In genomic region chr16:58128721-58129096, GRCh38 we compare ENCODE assay signal across 8 cellular contexts. TPM values are rescaled to one million over a fixed set of nuclear protein-coding genes. Genes with fewer than 3 reads are reported as not detected.
DNase-seq lines count a peak whose midpoint lies in the region; ATAC-seq and TF ChIP-seq lines count a peak whose summit lies in the region.

No MANE protein-coding gene starts in this region.

- peak overlapping the region; percentile 94 for H3K9ac ChIP-seq in MM.1S (ENCODE audit: low read length)

- H3K4me1 Mint-ChIP-seq in CD4-positive, alpha-beta memory T cell: peaks cover 42 to 57% (median 48%) of the 10 kb centered on the region in 4 donors

- no peaks in the 10 kb centered on the region for H3K9me2 ChIP-seq in MM.1S (replicated peaks; ENCODE audit: insufficient read depth, low read length)

- H3K4me1 ChIP-seq in CD4-positive, alpha-beta memory T cell (ENCODE audit: insufficient read depth, low read length): peaks cover 45% of the 10 kb centered on the region
- H3K4me1 ChIP-seq in MM.1S (ENCODE audit: low read length) (peaks cover 19% of the 10 kb centered on the region; the same call in 1 of the 2 replicates), left lung (peaks cover 27 to 46% of the 10 kb centered on the region in 2 donors), thoracic aorta (ENCODE audit: control insufficient read depth in 1 of 2, low read depth in 2 of 2) (peaks cover 15 to 46% of the 10 kb centered on the region in 2 donors)

- CTCF ChIA-PET in CD4-positive, alpha-beta memory T cell (lab: Charles Lee; ENCODE audit: partially characterized antibody): interaction anchor here (0.7 to 1.2 kb wide), 3 partner anchors 8 to 220 kb away, joined by 3 to 4 read pairs (median 3); no protein-coding TSS in a partner anchor

- H3K4me3 ChIP-seq in CD4-positive, alpha-beta memory T cell (ENCODE audit: low read length in 2 of 2): peak overlapping the region; percentile 64 to 96
- H3K4me3 ChIP-seq in MM.1S (ENCODE audit: low read length) (peak overlapping the region; percentile 96), brain microvascular endothelial cell (ENCODE audit: low read depth, low read length) (peak overlapping the region; percentile 91), left lung (peak overlapping the region; percentile 81 to 86), thoracic aorta (peak overlapping the region; percentile 97)

- peak overlapping the region; percentile 93 to 98 (median 97) for H3K27ac Mint-ChIP-seq in CD4-positive, alpha-beta memory T cell

- H3F3A ChIP-seq in MM.1S (ENCODE audit: insufficient read depth, low read length): peaks cover 18% of the 10 kb centered on the region

- peak; percentile 4 for ATAC-seq in GM21390 (IDR thresholded peaks at IDR 0.05; ENCODE audit: unreplicated experiment)
- ATAC-seq in left lung: peak; percentile 4
- ATAC-seq in thoracic aorta (ENCODE audit: insufficient number of reproducible peaks, low FRiP score, low read depth): no peak

- in situ Hi-C loops in brain microvascular endothelial cell (cut with HindIII; ENCODE audit: low pct_ligation_motif_present, low sequenced_read_pairs): no loop called here
- in situ Hi-C loops in G401 (cut with HindIII; ENCODE audit: low sequenced_read_pairs): loop anchor here (10.0 kb wide), 1 partner anchor 104 kb away; the partner anchor contains the start of gene MMP15

- H3K27ac ChIP-seq in CD4-positive, alpha-beta memory T cell (ENCODE audit: low read depth, low read length): peak overlapping the region; percentile 82
- peak overlapping the region; percentile 94 for H3K27ac ChIP-seq in MM.1S (ENCODE audit: low read length)
- H3K27ac ChIP-seq in brain microvascular endothelial cell: peak overlapping the region; percentile 75
- peak overlapping the region; percentile 85 to 90 for H3K27ac ChIP-seq in left lung
- H3K27ac ChIP-seq in thoracic aorta: peak overlapping the region; percentile 78 to 85

- H3K36me3 ChIP-seq in CD4-positive, alpha-beta memory T cell (ENCODE audit: insufficient read depth, low read length): no peaks in the 10 kb centered on the region
- no peaks in the 10 kb centered on the region for H3K36me3 ChIP-seq in MM.1S (replicated peaks; ENCODE audit: insufficient read depth, low read length)
- no peaks in the 10 kb centered on the region for H3K36me3 ChIP-seq in brain microvascular endothelial cell (replicated peaks)
- H3K36me3 ChIP-seq in left lung: no peaks in the 10 kb centered on the region
- no peaks in the 10 kb centered on the region for H3K36me3 ChIP-seq in thoracic aorta

- peak overlapping the region; percentile 89 for H3K4me2 ChIP-seq in MM.1S (ENCODE audit: low read depth, low read length)

- no peaks in the 10 kb centered on the region for H3K9me3 Mint-ChIP-seq in CD4-positive, alpha-beta memory T cell

- H3K27me3 Mint-ChIP-seq in CD4-positive, alpha-beta memory T cell: no peaks in the 10 kb centered on the region

- H3K9me3 ChIP-seq in CD4-positive, alpha-beta memory T cell (ENCODE audit: control insufficient read depth in 1 of 2, low read length in 2 of 2): no peaks in the 10 kb centered on the region
- no peaks in the 10 kb centered on the region for H3K9me3 ChIP-seq in MM.1S (replicated peaks; ENCODE audit: insufficient read depth, low read length)
- no peaks in the 10 kb centered on the region for H3K9me3 ChIP-seq in left lung
- no peaks in the 10 kb centered on the region for H3K9me3 ChIP-seq in thoracic aorta

- intact Hi-C loops in CD4-positive, alpha-beta memory T cell (cut with micrococcal nuclease): loop anchor here (1.0 to 5.0 kb wide), 9 partner anchors 70 to 886 kb away; partner anchors contain the start of genes CSNK2A2, GINS3, KATNB1 and MMP15
- intact Hi-C loops in left lung (cut with DNase I): loop anchor here in 1 of 2 donors (10.0 kb wide), 1 partner anchor 104 kb away; the partner anchor contains the start of gene MMP15

- no peak for TF ChIP-seq CTCF in MM.1S (IDR thresholded peaks at IDR 0.05; ENCODE audit: low read length)
- TF ChIP-seq CTCF in brain microvascular endothelial cell (IDR thresholded peaks at IDR 0.05; ENCODE audit: low read depth, low read length, missing control alignments): no peak
- TF ChIP-seq CTCF in left lung (IDR thresholded peaks at IDR 0.05): no peak
- no peak for TF ChIP-seq CTCF in thoracic aorta (IDR thresholded peaks at IDR 0.05)

- H3K4me3 Mint-ChIP-seq in CD4-positive, alpha-beta memory T cell: peak overlapping the region; percentile 91 to 96 (median 94)

- peaks cover 8% of the 10 kb centered on the region; the same call in 1 of the 2 replicates for H4K20me1 ChIP-seq in MM.1S (ENCODE audit: insufficient read depth, low read length)

- no peak for DNase-seq in CD4-positive, alpha-beta memory T cell
- DNase-seq in MM.1S: peak; percentile 44
- no peak for DNase-seq in brain microvascular endothelial cell
- DNase-seq in left lung: peak; percentile 40 to 80
- no peak for DNase-seq in thoracic aorta (ENCODE audit: low spot score)
- no peak for DNase-seq in activated CD8-positive, alpha-beta memory T cell treated with anti-CD3 and anti-CD28 coated beads for 24 hours
- no peak for DNase-seq in G401 (ENCODE audit: low spot score)

- POLR2A ChIA-PET in CD4-positive, alpha-beta memory T cell (lab: Charles Lee; ENCODE audit: partially characterized antibody): interaction anchor here (0.6 to 2.5 kb wide), 17 partner anchors 9 to 638 kb away, joined by 3 to 27 read pairs (median 4); partner anchors contain the start of genes GINS3, KATNB1, MMP15 and ZNF319

- no peaks in the 10 kb centered on the region for H3K27me3 ChIP-seq in CD4-positive, alpha-beta memory T cell (ENCODE audit: insufficient read depth, low read length)
- no peaks in the 10 kb centered on the region for H3K27me3 ChIP-seq in MM.1S (replicated peaks; ENCODE audit: insufficient read depth, low read length)
- H3K27me3 ChIP-seq in brain microvascular endothelial cell (replicated peaks): no peaks in the 10 kb centered on the region
- H3K27me3 ChIP-seq in left lung: no peaks in the 10 kb centered on the region
- no peaks in the 10 kb centered on the region for H3K27me3 ChIP-seq in thoracic aorta (replicated peaks; ENCODE audit: insufficient read depth)

- H3K79me2 ChIP-seq in MM.1S (ENCODE audit: low read length): peaks cover 53% of the 10 kb centered on the region

- peak overlapping the region; percentile 79 for H2AFZ ChIP-seq in MM.1S (ENCODE audit: low read length)

- H3K36me3 Mint-ChIP-seq in CD4-positive, alpha-beta memory T cell: peaks cover 0 to 15% of the 10 kb centered on the region in 2 donors

RNA-seq across cellular contexts. Expression of gene CFAP20, which starts 0.5 kb away (rescaled TPM):
- total RNA-seq in CD4-positive, alpha-beta memory T cell: 10 to 100 TPM; 25.4 to 26.3 TPM
- 10 to 100 TPM; 35.7 to 54.0 TPM for polyA plus RNA-seq in CD4-positive, alpha-beta memory T cell
- total RNA-seq in left lung: 10 to 100 TPM; 26.0 to 27.6 TPM
- total RNA-seq in thoracic aorta: 10 to 100 TPM; 48.5 to 52.5 TPM
- total RNA-seq in G401 (2014; rRNA removed; shearing (Covaris generic)): 70.7 and 89.6 TPM in 2 replicates

Comparison
In these comparisons a context has a peak if more than half of its experiments do, and no peak if none do; other contexts are left out.
1. DNase-seq: peak in MM.1S (single experiment) and left lung (2 of 2); none in CD4-positive, alpha-beta memory T cell (0 of 5), brain microvascular endothelial cell (single experiment), thoracic aorta (single experiment), activated CD8-positive, alpha-beta memory T cell treated with anti-CD3 and anti-CD28 coated beads for 24 hours (single experiment) and G401 (single experiment).
2. Peak in every context shown above with its lines, with median percentiles within 50 percentile points of each other: H3K27ac ChIP-seq and H3K4me3 ChIP-seq.